ENCODE assay signal across 1 cellular context in genomic region chr2:239339726-239340654, GRCh38.
TF ChIP-seq lines count a peak whose summit lies in the region.

No MANE protein-coding gene starts in this region.

TF ChIP-seq in WTC11, 78 proteins besides CTCF, POLR2A, EP300 and RAD21 (continued from another document):
- TF ChIP-seq ZNF232 (CRISPR knock-in tag; IDR thresholded peaks at IDR 0.05): no peak
- no peak for TF ChIP-seq FOXP1 (CRISPR knock-in tag; IDR thresholded peaks at IDR 0.05; ENCODE audit: borderline replicate concordance)
